ENCODE assay signal across 23 cellular contexts in genomic region chr3:115630850-115631249, GRCh38. TPM values are rescaled to one million over a fixed set of nuclear protein-coding genes. Genes with fewer than 3 reads are reported as not detected.
DNase-seq lines count a peak whose midpoint lies in the region; ATAC-seq, FAIRE-seq and TF ChIP-seq lines count a peak whose summit lies in the region.
"Had no signal": no experiment of that assay in that cellular context is flagged by ENCODE, and none has a peak within 500 bp of the region (broad histone marks: within the 10 kb centered on the region; RNA-seq: fewer than 3 reads in every experiment).

No MANE protein-coding gene starts in this region.

- FAIRE-seq in A549 (lab: Jason Lieb, UNC): no peak
- FAIRE-seq: A204.1, G401.6, GM12891 had no signal

- WGBS in A549 (ENCODE audit: missing lambda C conversion rate): 8% methylated on average over 3 of the region's 3 CpGs

- no peak for TF ChIP-seq POLR2A in A549 (IDR thresholded peaks at IDR 0.05; ENCODE audit: low read length)

- H2AFZ ChIP-seq in neural cell (ENCODE audit: low read depth, low read length): no peak overlapping the region

- no peaks in the 10 kb centered on the region for H3K9me3 Mint-ChIP-seq in activated CD4-positive, alpha-beta T cell treated with anti-CD3 and anti-CD28 coated beads, Interleukin-2, amount 10 ng/mL, durations not matched to agents 7 days and 5 days
- H3K9me3 Mint-ChIP-seq: CD4-positive, alpha-beta T cell; CD8-positive, alpha-beta T cell had no signal

- TF ChIP-seq RAD21 in A549 (conservative IDR thresholded peaks at IDR 0.05 in 1 of 2, IDR thresholded peaks at IDR 0.05 in 1 of 2): no peak
- no peak for TF ChIP-seq RAD21 in neural cell (conservative IDR thresholded peaks at IDR 0.05)

- intact Hi-C loops in left cardiac atrium (cut with DNase I): no loop called here

- no peak overlapping the region for H3K9ac ChIP-seq in neural cell (ENCODE audit: low read length)
- H3K9ac ChIP-seq: BLaER1 treated with 17β-estradiol and CSF1 and Interleukin-3, amounts not matched to agents 10 nM and 100 nM had no signal

- H3K27ac ChIP-seq in A549: no peak overlapping the region
- H3K27ac ChIP-seq in neural cell (ENCODE audit: low read length): no peak overlapping the region
- H3K27ac ChIP-seq: BLaER1 treated with 17β-estradiol and CSF1 and Interleukin-3, amounts not matched to agents 10 nM and 100 nM; C4-2B had no signal

- peaks cover 5% of the 10 kb centered on the region for H3K36me3 ChIP-seq in neural cell (ENCODE audit: insufficient read depth, low read length)
- H3K36me3 ChIP-seq: BLaER1 treated with 17β-estradiol and CSF1 and Interleukin-3, amounts not matched to agents 10 nM and 100 nM had no signal

- H3K27me3 ChIP-seq in neural cell (ENCODE audit: insufficient read depth, low read depth, low read length): no peaks in the 10 kb centered on the region
- H3K27me3 ChIP-seq: BLaER1 treated with 17β-estradiol and CSF1 and Interleukin-3, amounts not matched to agents 10 nM and 100 nM had no signal

- peaks cover 16% of the 10 kb centered on the region for H3K27me3 Mint-ChIP-seq in activated CD4-positive, alpha-beta T cell treated with anti-CD3 and anti-CD28 coated beads, Interleukin-2, amount 10 ng/mL, durations not matched to agents 7 days and 5 days

- no peaks in the 10 kb centered on the region for H3K4me1 Mint-ChIP-seq in activated CD4-positive, alpha-beta T cell treated with anti-CD3 and anti-CD28 coated beads, Interleukin-2, amount 10 ng/mL, durations not matched to agents 7 days and 5 days
- H3K4me1 Mint-ChIP-seq: B cell had no signal

- H3K36me3 Mint-ChIP-seq in activated CD4-positive, alpha-beta T cell treated with anti-CD3 and anti-CD28 coated beads, Interleukin-2, amount 10 ng/mL, durations not matched to agents 7 days and 5 days (ENCODE audit: low read depth): no peaks in the 10 kb centered on the region
- H3K36me3 Mint-ChIP-seq: CD8-positive, alpha-beta T cell had no signal

- no peak for ATAC-seq in A549
- ATAC-seq in GM19035 (IDR thresholded peaks at IDR 0.05; ENCODE audit: unreplicated experiment): no peak
- ATAC-seq in left cardiac atrium: no peak
- ATAC-seq: CD8-positive, alpha-beta T cell had no signal

- H3K79me2 ChIP-seq in neural cell (replicated peaks; ENCODE audit: insufficient read depth, low read length): peaks cover 99% of the 10 kb centered on the region

- CTCF ChIA-PET in A549 (lab: Yijun Ruan, JAX): no interaction called here
- CTCF ChIA-PET in activated CD4-positive, alpha-beta T cell treated with anti-CD3 and anti-CD28 coated beads, Interleukin-2, amount 10 ng/mL, durations not matched to agents 7 days and 5 days (lab: Charles Lee): no interaction called here

- H3K4me3 Mint-ChIP-seq in activated CD4-positive, alpha-beta T cell treated with anti-CD3 and anti-CD28 coated beads, Interleukin-2, amount 10 ng/mL, durations not matched to agents 7 days and 5 days: no peak overlapping the region
- H3K4me3 Mint-ChIP-seq: B cell; CD4-positive, alpha-beta T cell; CD8-positive, alpha-beta T cell had no signal

- H3K27ac Mint-ChIP-seq in activated CD4-positive, alpha-beta T cell treated with anti-CD3 and anti-CD28 coated beads, Interleukin-2, amount 10 ng/mL, durations not matched to agents 7 days and 5 days: no peak overlapping the region
- H3K27ac Mint-ChIP-seq: B cell; CD4-positive, alpha-beta T cell; CD8-positive, alpha-beta T cell had no signal

- no peak for TF ChIP-seq CTCF in A549 (IDR thresholded peaks at IDR 0.05)
- TF ChIP-seq CTCF in neural cell (IDR thresholded peaks at IDR 0.05; ENCODE audit: poor library complexity, severe bottlenecking): no peak

- H3K4me1 ChIP-seq in A549: no peaks in the 10 kb centered on the region

- H3K9me3 ChIP-seq in A549 (no peaks in the 10 kb centered on the region), neural cell (ENCODE audit: low read length) (no peaks in the 10 kb centered on the region)
- H3K9me3 ChIP-seq: BLaER1 treated with 17β-estradiol and CSF1 and Interleukin-3, amounts not matched to agents 10 nM and 100 nM had no signal

- DNase-seq in A549 (ENCODE audit: low read depth in 1 of 2, low spot score in 1 of 2): no peak
- DNase-seq in G401 (ENCODE audit: low spot score): peak; percentile 3
- DNase-seq in activated CD4-positive, alpha-beta T cell treated with anti-CD3 and anti-CD28 coated beads, Interleukin-2, amount 10 ng/mL, durations not matched to agents 7 days and 5 days: no peak
- DNase-seq in left cardiac atrium: no peak
- DNase-seq: 8988T; AML-193; CD4-positive, alpha-beta T cell; CD8-positive, alpha-beta T cell; DMS 273 treated with DMSO at 0.1 percent for 48 hours; DMS153; DMS53; DMS79; DND-41; EL; GF-D8 had no signal

- POLR2A ChIA-PET in A549 (lab: Yijun Ruan, JAX): no interaction called here
- POLR2A ChIA-PET in activated CD4-positive, alpha-beta T cell treated with anti-CD3 and anti-CD28 coated beads, Interleukin-2, amount 10 ng/mL, durations not matched to agents 7 days and 5 days (lab: Charles Lee): no interaction called here

- no peaks in the 10 kb centered on the region for H3F3A ChIP-seq in neural cell (ENCODE audit: insufficient read depth, low read length, poor library complexity, severe bottlenecking)

- no peaks in the 10 kb centered on the region for H3K9me2 ChIP-seq in neural cell (ENCODE audit: insufficient read depth, low read length)

- H3K4me2 ChIP-seq in A549 (no peak overlapping the region), neural cell (ENCODE audit: low read length) (no peak overlapping the region)
- H3K4me2 ChIP-seq: BLaER1 treated with 17β-estradiol and CSF1 and Interleukin-3, amounts not matched to agents 10 nM and 100 nM had no signal

- in situ Hi-C loops in G401 (cut with HindIII; ENCODE audit: low sequenced_read_pairs): no loop called here

- no peak overlapping the region for H3K4me3 ChIP-seq in A549
- H3K4me3 ChIP-seq in neural cell (ENCODE audit: low read length): peak overlapping the region; percentile 74
- H3K4me3 ChIP-seq: BLaER1 treated with 17β-estradiol and CSF1 and Interleukin-3, amounts not matched to agents 10 nM and 100 nM had no signal

- TF ChIP-seq EP300 in A549 (IDR thresholded peaks at IDR 0.05) (no peak), neural cell (conservative IDR thresholded peaks at IDR 0.05; ENCODE audit: poor library complexity, severe bottlenecking) (no peak)

- H4K20me1 ChIP-seq in neural cell (ENCODE audit: insufficient read depth): no peaks in the 10 kb centered on the region
- H4K20me1 ChIP-seq: BLaER1 treated with 17β-estradiol and CSF1 and Interleukin-3, amounts not matched to agents 10 nM and 100 nM had no signal

TF ChIP-seq in A549, 52 proteins besides CTCF, POLR2A, EP300 and RAD21:
- TF ChIP-seq KDM1A (IDR thresholded peaks at IDR 0.05; ENCODE audit: low read depth): no peak
- TF ChIP-seq MAFK (IDR thresholded peaks at IDR 0.05; ENCODE audit: partially characterized antibody): peak; percentile 47

TF ChIP-seq in neural cell, 6 proteins besides CTCF, POLR2A, EP300 and RAD21:
- TF ChIP-seq TAF1 (IDR thresholded peaks at IDR 0.05; ENCODE audit: low read depth) (no peak), POLR2AphosphoS5 (IDR thresholded peaks at IDR 0.05) (no peak), EZH2 (IDR thresholded peaks at IDR 0.05; ENCODE audit: borderline replicate concordance, insufficient read depth, low read length, poor library complexity, severe bottlenecking) (no peak), MXI1 (conservative IDR thresholded peaks at IDR 0.05; ENCODE audit: poor library complexity, severe bottlenecking) (no peak), SMC3 (conservative IDR thresholded peaks at IDR 0.05; ENCODE audit: poor library complexity) (no peak), REST (IDR thresholded peaks at IDR 0.05; ENCODE audit: borderline replicate concordance) (no peak)

RNA-seq across cellular contexts. Expression of gene GAP43, which starts 7.5 kb away (rescaled TPM):
- polyA plus RNA-seq in A549 (2011; rRNA removed) (not detected in 2 replicates), A549 (2017; fragmentation: RNase III; extraction: RNeasy Plus Mini Kit Qiagen cat#74134 plus additional on column Dnase treatment) (not detected in 3 replicates), neural cell (1,300 and 1,327 TPM in 2 replicates)
- polyA plus RNA-seq in A549 (2012; cell fraction: cytosol; rRNA removed): 0.04 TPM in 1 of 2 replicates, not detected in the other
- not detected in 2 replicates for polyA plus RNA-seq in A549 (2012; cell fraction: nucleus; rRNA removed)
- not detected in 2 replicates for polyA minus RNA-seq in A549 (2011; rRNA and poly(A)+ RNA removed)
- total RNA-seq in G401 (2014; rRNA removed; shearing (Covaris generic)): not detected in 2 replicates
- polyA minus RNA-seq in neural cell: 585 and 639 TPM in 2 replicates
- not detected for total RNA-seq in activated CD4-positive, alpha-beta T cell treated with anti-CD3 and anti-CD28 coated beads, Interleukin-2, amount 10 ng/mL, durations not matched to agents 7 days and 5 days
- 1 to 10 TPM; 1.4 to 3.5 TPM for total RNA-seq in left cardiac atrium
- total RNA-seq: B cell; CD4-positive, alpha-beta T cell; CD8-positive, alpha-beta T cell had no signal
